ENCODE assay signal across 1 cellular context in the genomic region with DNA sequence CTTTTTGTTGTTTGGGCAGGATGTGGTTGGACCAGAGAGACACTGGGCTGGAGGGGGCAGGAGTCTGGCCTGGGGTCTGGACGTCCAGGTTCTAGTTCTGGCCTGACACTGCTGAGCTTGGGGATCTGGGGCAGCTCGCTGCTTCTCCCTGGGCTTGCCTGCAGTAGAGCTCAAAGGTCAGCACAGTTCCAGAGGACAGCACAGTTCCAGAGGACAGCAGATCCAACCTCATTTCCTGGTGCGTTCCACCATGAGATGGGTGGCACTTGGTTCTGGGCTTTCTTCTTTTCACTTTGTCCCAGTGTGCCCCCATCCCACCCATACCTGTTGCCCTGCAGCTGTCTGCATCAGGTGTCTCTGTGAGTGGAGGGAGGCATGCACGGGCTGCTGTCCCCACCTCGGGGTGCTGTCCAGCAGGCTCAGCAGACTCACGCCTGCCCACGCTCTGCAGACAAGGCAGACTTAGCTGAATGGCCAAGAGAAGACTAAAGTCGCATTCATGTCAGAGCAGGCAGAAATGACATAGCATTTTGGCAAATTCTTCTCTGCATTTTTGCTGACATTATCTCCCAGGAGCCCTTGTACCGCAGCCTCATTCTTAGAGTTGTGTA.
TF ChIP-seq lines count a peak whose summit lies in the region.

No MANE protein-coding gene starts in this region.

TF ChIP-seq in HepG2, 621 proteins besides CTCF, POLR2A, EP300 and RAD21 (continued from another document):
- TF ChIP-seq, protein P1, sequence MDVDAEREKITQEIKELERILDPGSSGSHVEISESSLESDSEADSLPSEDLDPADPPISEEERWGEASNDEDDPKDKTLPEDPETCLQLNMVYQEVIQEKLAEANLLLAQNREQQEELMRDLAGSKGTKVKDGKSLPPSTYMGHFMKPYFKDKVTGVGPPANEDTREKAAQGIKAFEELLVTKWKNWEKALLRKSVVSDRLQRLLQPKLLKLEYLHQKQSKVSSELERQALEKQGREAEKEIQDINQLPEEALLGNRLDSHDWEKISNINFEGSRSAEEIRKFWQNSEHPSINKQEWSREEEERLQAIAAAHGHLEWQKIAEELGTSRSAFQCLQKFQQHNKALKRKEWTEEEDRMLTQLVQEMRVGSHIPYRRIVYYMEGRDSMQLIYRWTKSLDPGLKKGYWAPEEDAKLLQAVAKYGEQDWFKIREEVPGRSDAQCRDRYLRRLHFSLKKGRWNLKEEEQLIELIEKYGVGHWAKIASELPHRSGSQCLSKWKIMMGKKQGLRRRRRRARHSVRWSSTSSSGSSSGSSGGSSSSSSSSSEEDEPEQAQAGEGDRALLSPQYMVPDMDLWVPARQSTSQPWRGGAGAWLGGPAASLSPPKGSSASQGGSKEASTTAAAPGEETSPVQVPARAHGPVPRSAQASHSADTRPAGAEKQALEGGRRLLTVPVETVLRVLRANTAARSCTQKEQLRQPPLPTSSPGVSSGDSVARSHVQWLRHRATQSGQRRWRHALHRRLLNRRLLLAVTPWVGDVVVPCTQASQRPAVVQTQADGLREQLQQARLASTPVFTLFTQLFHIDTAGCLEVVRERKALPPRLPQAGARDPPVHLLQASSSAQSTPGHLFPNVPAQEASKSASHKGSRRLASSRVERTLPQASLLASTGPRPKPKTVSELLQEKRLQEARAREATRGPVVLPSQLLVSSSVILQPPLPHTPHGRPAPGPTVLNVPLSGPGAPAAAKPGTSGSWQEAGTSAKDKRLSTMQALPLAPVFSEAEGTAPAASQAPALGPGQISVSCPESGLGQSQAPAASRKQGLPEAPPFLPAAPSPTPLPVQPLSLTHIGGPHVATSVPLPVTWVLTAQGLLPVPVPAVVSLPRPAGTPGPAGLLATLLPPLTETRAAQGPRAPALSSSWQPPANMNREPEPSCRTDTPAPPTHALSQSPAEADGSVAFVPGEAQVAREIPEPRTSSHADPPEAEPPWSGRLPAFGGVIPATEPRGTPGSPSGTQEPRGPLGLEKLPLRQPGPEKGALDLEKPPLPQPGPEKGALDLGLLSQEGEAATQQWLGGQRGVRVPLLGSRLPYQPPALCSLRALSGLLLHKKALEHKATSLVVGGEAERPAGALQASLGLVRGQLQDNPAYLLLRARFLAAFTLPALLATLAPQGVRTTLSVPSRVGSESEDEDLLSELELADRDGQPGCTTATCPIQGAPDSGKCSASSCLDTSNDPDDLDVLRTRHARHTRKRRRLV (CRISPR knock-in tag; IDR thresholded peaks at IDR 0.05) = no peak
- TF ChIP-seq, protein P2, sequence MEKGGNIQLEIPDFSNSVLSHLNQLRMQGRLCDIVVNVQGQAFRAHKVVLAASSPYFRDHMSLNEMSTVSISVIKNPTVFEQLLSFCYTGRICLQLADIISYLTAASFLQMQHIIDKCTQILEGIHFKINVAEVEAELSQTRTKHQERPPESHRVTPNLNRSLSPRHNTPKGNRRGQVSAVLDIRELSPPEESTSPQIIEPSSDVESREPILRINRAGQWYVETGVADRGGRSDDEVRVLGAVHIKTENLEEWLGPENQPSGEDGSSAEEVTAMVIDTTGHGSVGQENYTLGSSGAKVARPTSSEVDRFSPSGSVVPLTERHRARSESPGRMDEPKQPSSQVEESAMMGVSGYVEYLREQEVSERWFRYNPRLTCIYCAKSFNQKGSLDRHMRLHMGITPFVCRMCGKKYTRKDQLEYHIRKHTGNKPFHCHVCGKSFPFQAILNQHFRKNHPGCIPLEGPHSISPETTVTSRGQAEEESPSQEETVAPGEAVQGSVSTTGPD (CRISPR knock-in tag; IDR thresholded peaks at IDR 0.05) = no peak
- TF ChIP-seq SUZ12 (IDR thresholded peaks at IDR 0.05; ENCODE audit: low read depth, low read length) = no peak
- TF ChIP-seq NFE2L1 (CRISPR knock-in tag; IDR thresholded peaks at IDR 0.05; ENCODE audit: borderline replicate concordance) = no peak
- no peak for TF ChIP-seq TBX2 (CRISPR knock-in tag; IDR thresholded peaks at IDR 0.05; ENCODE audit: borderline replicate concordance)
- TF ChIP-seq, protein P3, sequence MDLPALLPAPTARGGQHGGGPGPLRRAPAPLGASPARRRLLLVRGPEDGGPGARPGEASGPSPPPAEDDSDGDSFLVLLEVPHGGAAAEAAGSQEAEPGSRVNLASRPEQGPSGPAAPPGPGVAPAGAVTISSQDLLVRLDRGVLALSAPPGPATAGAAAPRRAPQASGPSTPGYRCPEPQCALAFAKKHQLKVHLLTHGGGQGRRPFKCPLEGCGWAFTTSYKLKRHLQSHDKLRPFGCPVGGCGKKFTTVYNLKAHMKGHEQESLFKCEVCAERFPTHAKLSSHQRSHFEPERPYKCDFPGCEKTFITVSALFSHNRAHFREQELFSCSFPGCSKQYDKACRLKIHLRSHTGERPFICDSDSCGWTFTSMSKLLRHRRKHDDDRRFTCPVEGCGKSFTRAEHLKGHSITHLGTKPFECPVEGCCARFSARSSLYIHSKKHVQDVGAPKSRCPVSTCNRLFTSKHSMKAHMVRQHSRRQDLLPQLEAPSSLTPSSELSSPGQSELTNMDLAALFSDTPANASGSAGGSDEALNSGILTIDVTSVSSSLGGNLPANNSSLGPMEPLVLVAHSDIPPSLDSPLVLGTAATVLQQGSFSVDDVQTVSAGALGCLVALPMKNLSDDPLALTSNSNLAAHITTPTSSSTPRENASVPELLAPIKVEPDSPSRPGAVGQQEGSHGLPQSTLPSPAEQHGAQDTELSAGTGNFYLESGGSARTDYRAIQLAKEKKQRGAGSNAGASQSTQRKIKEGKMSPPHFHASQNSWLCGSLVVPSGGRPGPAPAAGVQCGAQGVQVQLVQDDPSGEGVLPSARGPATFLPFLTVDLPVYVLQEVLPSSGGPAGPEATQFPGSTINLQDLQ (CRISPR knock-in tag; IDR thresholded peaks at IDR 0.05) = no peak
- TF ChIP-seq HNF4G (IDR thresholded peaks at IDR 0.05; ENCODE audit: borderline replicate concordance, low read depth, low read length) = peak; percentile 44
- TF ChIP-seq HNF4G (CRISPR knock-in tag; IDR thresholded peaks at IDR 0.05; ENCODE audit: borderline replicate concordance, low read depth) = no peak
- TF ChIP-seq TEAD3 (CRISPR knock-in tag; optimal IDR thresholded peaks at IDR 0.05; ENCODE audit: borderline replicate concordance) = no peak
- TF ChIP-seq, protein P4, sequence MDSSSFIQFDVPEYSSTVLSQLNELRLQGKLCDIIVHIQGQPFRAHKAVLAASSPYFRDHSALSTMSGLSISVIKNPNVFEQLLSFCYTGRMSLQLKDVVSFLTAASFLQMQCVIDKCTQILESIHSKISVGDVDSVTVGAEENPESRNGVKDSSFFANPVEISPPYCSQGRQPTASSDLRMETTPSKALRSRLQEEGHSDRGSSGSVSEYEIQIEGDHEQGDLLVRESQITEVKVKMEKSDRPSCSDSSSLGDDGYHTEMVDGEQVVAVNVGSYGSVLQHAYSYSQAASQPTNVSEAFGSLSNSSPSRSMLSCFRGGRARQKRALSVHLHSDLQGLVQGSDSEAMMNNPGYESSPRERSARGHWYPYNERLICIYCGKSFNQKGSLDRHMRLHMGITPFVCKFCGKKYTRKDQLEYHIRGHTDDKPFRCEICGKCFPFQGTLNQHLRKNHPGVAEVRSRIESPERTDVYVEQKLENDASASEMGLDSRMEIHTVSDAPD (CRISPR knock-in tag; IDR thresholded peaks at IDR 0.05) = no peak
- TF ChIP-seq NFYC (CRISPR knock-in tag; IDR thresholded peaks at IDR 0.05) = no peak
- TF ChIP-seq BRCA1 (CRISPR knock-in tag; IDR thresholded peaks at IDR 0.05) = no peak
- no peak for TF ChIP-seq ZNF772 (CRISPR knock-in tag; IDR thresholded peaks at IDR 0.05)
- peak; percentile 57; the same call in 1 of the 2 replicates for TF ChIP-seq ELF3 (CRISPR knock-in tag; IDR thresholded peaks at IDR 0.05)
- no peak for TF ChIP-seq RBM22 (optimal IDR thresholded peaks at IDR 0.05; ENCODE audit: low read length)
- TF ChIP-seq MTA3 (CRISPR knock-in tag; IDR thresholded peaks at IDR 0.05) = no peak
- no peak for TF ChIP-seq ATRX (CRISPR knock-in tag; IDR thresholded peaks at IDR 0.05; ENCODE audit: borderline replicate concordance)
- no peak for TF ChIP-seq ZNF547 (CRISPR knock-in tag; IDR thresholded peaks at IDR 0.05)
- TF ChIP-seq, protein P5, sequence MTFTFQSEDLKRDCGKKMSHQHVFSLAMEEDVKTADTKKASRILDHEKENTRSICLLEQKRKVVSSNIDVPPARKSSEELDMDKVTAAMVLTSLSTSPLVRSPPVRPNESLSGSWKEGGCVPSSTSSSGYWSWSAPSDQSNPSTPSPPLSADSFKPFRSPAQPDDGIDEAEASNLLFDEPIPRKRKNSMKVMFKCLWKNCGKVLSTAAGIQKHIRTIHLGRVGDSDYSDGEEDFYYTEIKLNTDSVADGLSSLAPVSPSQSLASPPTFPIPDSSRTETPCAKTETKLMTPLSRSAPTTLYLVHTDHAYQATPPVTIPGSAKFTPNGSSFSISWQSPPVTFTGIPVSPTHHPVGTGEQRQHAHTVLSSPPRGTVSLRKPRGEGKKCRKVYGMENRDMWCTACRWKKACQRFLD (CRISPR knock-in tag; IDR thresholded peaks at IDR 0.05; ENCODE audit: borderline replicate concordance) = no peak
- TF ChIP-seq ZNF564 (CRISPR knock-in tag; IDR thresholded peaks at IDR 0.05) = peak; percentile 95; the same call in 1 of the 2 replicates
- TF ChIP-seq ZNF10 (CRISPR knock-in tag; IDR thresholded peaks at IDR 0.05; ENCODE audit: borderline replicate concordance, low read depth) = no peak
- TF ChIP-seq ASH2L (IDR thresholded peaks at IDR 0.05; ENCODE audit: insufficient read length, low read depth, low read length) = no peak
- TF ChIP-seq EZH2 (conservative IDR thresholded peaks at IDR 0.05; ENCODE audit: low read depth, low read length) = no peak
- TF ChIP-seq, protein P6, sequence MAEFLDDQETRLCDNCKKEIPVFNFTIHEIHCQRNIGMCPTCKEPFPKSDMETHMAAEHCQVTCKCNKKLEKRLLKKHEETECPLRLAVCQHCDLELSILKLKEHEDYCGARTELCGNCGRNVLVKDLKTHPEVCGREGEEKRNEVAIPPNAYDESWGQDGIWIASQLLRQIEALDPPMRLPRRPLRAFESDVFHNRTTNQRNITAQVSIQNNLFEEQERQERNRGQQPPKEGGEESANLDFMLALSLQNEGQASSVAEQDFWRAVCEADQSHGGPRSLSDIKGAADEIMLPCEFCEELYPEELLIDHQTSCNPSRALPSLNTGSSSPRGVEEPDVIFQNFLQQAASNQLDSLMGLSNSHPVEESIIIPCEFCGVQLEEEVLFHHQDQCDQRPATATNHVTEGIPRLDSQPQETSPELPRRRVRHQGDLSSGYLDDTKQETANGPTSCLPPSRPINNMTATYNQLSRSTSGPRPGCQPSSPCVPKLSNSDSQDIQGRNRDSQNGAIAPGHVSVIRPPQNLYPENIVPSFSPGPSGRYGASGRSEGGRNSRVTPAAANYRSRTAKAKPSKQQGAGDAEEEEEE (CRISPR knock-in tag; IDR thresholded peaks at IDR 0.05; ENCODE audit: borderline replicate concordance) = no peak
- no peak for TF ChIP-seq SRSF1 (optimal IDR thresholded peaks at IDR 0.05; ENCODE audit: low read depth, low read length)
- TF ChIP-seq MIER2 (CRISPR knock-in tag; IDR thresholded peaks at IDR 0.05) = peak; percentile 90
- TF ChIP-seq, protein P7, sequence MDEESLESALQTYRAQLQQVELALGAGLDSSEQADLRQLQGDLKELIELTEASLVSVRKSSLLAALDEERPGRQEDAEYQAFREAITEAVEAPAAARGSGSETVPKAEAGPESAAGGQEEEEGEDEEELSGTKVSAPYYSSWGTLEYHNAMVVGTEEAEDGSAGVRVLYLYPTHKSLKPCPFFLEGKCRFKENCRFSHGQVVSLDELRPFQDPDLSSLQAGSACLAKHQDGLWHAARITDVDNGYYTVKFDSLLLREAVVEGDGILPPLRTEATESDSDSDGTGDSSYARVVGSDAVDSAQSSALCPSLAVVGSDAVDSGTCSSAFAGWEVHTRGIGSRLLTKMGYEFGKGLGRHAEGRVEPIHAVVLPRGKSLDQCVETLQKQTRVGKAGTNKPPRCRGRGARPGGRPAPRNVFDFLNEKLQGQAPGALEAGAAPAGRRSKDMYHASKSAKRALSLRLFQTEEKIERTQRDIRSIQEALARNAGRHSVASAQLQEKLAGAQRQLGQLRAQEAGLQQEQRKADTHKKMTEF (CRISPR knock-in tag; IDR thresholded peaks at IDR 0.05) = no peak
- TF ChIP-seq RFXANK (CRISPR knock-in tag; IDR thresholded peaks at IDR 0.05) = no peak
- TF ChIP-seq HNRNPH1 (optimal IDR thresholded peaks at IDR 0.05; ENCODE audit: low read depth, low read length) = no peak
